1 cellular context compared by ENCODE assay signal in genomic region chr3:53224026-53224425, GRCh38.
TF ChIP-seq lines count a peak whose summit lies in the region.

No MANE protein-coding gene starts in this region.

TF ChIP-seq in H1, 55 proteins besides CTCF, POLR2A, EP300 and RAD21:
- TF ChIP-seq CHD2 (IDR thresholded peaks at IDR 0.05; ENCODE audit: low read length) (no peak), HDAC2 (IDR thresholded peaks at IDR 0.05; ENCODE audit: borderline replicate concordance in 1 of 2, low read depth in 2 of 2, low read length in 2 of 2) (no peak), E2F6 (IDR thresholded peaks at IDR 0.05) (no peak), GABPA (IDR thresholded peaks at IDR 0.05; ENCODE audit: borderline replicate concordance, insufficient read depth, low read length) (no peak), PHF8 (conservative IDR thresholded peaks at IDR 0.05; ENCODE audit: low read depth, low read length) (no peak), RNF2 (IDR thresholded peaks at IDR 0.05; ENCODE audit: borderline replicate concordance, low read depth, low read length, missing control alignments, poor library complexity, severe bottlenecking) (no peak), MAX (IDR thresholded peaks at IDR 0.05) (no peak), GTF2F1 (IDR thresholded peaks at IDR 0.05; ENCODE audit: borderline replicate concordance, low read depth, low read length) (no peak), TEAD4 (IDR thresholded peaks at IDR 0.05; ENCODE audit: low read depth, low read length) (no peak), CBX8 (IDR thresholded peaks at IDR 0.05; ENCODE audit: borderline replicate concordance, low read depth, low read length) (no peak), TBP (IDR thresholded peaks at IDR 0.05; ENCODE audit: low read depth, low read length) (no peak), CHD1 (IDR thresholded peaks at IDR 0.05; ENCODE audit: low read depth, low read length) (no peak), JUND (IDR thresholded peaks at IDR 0.05; ENCODE audit: low read length) (no peak), SRF (IDR thresholded peaks at IDR 0.05; ENCODE audit: low read depth, low read length) (no peak), ASH2L (IDR thresholded peaks at IDR 0.05; ENCODE audit: low read length) (no peak), SAP30 (IDR thresholded peaks at IDR 0.05; ENCODE audit: insufficient read depth, insufficient replicate concordance, low read length) (no peak), TCF12 (IDR thresholded peaks at IDR 0.05; ENCODE audit: low read depth, low read length) (no peak)
- TF ChIP-seq, protein P1, sequence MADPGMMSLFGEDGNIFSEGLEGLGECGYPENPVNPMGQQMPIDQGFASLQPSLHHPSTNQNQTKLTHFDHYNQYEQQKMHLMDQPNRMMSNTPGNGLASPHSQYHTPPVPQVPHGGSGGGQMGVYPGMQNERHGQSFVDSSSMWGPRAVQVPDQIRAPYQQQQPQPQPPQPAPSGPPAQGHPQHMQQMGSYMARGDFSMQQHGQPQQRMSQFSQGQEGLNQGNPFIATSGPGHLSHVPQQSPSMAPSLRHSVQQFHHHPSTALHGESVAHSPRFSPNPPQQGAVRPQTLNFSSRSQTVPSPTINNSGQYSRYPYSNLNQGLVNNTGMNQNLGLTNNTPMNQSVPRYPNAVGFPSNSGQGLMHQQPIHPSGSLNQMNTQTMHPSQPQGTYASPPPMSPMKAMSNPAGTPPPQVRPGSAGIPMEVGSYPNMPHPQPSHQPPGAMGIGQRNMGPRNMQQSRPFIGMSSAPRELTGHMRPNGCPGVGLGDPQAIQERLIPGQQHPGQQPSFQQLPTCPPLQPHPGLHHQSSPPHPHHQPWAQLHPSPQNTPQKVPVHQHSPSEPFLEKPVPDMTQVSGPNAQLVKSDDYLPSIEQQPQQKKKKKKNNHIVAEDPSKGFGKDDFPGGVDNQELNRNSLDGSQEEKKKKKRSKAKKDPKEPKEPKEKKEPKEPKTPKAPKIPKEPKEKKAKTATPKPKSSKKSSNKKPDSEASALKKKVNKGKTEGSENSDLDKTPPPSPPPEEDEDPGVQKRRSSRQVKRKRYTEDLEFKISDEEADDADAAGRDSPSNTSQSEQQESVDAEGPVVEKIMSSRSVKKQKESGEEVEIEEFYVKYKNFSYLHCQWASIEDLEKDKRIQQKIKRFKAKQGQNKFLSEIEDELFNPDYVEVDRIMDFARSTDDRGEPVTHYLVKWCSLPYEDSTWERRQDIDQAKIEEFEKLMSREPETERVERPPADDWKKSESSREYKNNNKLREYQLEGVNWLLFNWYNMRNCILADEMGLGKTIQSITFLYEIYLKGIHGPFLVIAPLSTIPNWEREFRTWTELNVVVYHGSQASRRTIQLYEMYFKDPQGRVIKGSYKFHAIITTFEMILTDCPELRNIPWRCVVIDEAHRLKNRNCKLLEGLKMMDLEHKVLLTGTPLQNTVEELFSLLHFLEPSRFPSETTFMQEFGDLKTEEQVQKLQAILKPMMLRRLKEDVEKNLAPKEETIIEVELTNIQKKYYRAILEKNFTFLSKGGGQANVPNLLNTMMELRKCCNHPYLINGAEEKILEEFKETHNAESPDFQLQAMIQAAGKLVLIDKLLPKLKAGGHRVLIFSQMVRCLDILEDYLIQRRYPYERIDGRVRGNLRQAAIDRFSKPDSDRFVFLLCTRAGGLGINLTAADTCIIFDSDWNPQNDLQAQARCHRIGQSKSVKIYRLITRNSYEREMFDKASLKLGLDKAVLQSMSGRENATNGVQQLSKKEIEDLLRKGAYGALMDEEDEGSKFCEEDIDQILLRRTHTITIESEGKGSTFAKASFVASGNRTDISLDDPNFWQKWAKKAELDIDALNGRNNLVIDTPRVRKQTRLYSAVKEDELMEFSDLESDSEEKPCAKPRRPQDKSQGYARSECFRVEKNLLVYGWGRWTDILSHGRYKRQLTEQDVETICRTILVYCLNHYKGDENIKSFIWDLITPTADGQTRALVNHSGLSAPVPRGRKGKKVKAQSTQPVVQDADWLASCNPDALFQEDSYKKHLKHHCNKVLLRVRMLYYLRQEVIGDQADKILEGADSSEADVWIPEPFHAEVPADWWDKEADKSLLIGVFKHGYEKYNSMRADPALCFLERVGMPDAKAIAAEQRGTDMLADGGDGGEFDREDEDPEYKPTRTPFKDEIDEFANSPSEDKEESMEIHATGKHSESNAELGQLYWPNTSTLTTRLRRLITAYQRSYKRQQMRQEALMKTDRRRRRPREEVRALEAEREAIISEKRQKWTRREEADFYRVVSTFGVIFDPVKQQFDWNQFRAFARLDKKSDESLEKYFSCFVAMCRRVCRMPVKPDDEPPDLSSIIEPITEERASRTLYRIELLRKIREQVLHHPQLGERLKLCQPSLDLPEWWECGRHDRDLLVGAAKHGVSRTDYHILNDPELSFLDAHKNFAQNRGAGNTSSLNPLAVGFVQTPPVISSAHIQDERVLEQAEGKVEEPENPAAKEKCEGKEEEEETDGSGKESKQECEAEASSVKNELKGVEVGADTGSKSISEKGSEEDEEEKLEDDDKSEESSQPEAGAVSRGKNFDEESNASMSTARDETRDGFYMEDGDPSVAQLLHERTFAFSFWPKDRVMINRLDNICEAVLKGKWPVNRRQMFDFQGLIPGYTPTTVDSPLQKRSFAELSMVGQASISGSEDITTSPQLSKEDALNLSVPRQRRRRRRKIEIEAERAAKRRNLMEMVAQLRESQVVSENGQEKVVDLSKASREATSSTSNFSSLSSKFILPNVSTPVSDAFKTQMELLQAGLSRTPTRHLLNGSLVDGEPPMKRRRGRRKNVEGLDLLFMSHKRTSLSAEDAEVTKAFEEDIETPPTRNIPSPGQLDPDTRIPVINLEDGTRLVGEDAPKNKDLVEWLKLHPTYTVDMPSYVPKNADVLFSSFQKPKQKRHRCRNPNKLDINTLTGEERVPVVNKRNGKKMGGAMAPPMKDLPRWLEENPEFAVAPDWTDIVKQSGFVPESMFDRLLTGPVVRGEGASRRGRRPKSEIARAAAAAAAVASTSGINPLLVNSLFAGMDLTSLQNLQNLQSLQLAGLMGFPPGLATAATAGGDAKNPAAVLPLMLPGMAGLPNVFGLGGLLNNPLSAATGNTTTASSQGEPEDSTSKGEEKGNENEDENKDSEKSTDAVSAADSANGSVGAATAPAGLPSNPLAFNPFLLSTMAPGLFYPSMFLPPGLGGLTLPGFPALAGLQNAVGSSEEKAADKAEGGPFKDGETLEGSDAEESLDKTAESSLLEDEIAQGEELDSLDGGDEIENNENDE (IDR thresholded peaks at IDR 0.05; ENCODE audit: insufficient replicate concordance, low read length) = no peak
TF ChIP-seq in H1: peak in this region for 0.
